In genomic region chr6:160520043-160520904, GRCh38 we compare ENCODE assay signal across 1 cellular context.
TF ChIP-seq lines count a peak whose summit lies in the region.

No MANE protein-coding gene starts in this region.

TF ChIP-seq in HepG2, 621 proteins besides CTCF, POLR2A, EP300 and RAD21 (continued from another document and continues in another):
- TF ChIP-seq, protein P1, sequence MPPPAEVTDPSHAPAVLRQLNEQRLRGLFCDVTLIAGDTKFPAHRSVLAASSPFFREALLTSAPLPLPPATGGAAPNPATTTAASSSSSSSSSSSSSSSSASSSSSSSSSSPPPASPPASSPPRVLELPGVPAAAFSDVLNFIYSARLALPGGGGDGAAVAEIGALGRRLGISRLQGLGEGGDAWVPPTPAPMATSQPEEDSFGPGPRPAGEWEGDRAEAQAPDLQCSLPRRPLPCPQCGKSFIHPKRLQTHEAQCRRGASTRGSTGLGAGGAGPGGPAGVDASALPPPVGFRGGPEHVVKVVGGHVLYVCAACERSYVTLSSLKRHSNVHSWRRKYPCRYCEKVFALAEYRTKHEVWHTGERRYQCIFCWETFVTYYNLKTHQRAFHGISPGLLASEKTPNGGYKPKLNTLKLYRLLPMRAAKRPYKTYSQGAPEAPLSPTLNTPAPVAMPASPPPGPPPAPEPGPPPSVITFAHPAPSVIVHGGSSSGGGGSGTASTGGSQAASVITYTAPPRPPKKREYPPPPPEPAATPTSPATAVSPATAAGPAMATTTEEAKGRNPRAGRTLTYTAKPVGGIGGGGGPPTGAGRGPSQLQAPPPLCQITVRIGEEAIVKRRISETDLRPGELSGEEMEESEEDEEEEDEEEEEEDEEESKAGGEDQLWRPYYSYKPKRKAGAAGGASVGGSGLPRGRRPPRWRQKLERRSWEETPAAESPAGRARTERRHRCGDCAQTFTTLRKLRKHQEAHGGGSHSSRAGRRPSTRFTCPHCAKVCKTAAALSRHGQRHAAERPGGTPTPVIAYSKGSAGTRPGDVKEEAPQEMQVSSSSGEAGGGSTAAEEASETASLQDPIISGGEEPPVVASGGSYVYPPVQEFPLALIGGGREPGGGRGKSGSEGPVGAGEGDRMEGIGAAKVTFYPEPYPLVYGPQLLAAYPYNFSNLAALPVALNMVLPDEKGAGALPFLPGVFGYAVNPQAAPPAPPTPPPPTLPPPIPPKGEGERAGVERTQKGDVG (CRISPR knock-in tag; IDR thresholded peaks at IDR 0.05; ENCODE audit: borderline replicate concordance): peak; percentile 35; the same call in 1 of the 2 replicates
- TF ChIP-seq NFKBIZ (CRISPR knock-in tag; IDR thresholded peaks at IDR 0.05) (no peak), ZNF776 (CRISPR knock-in tag; IDR thresholded peaks at IDR 0.05) (peak; percentile 12; the same call in 1 of the 2 replicates), GPBP1L1 (CRISPR knock-in tag; IDR thresholded peaks at IDR 0.05) (no peak), ZIK1 (CRISPR knock-in tag; IDR thresholded peaks at IDR 0.05; ENCODE audit: borderline replicate concordance, low read depth) (no peak), ZBTB37 (CRISPR knock-in tag; IDR thresholded peaks at IDR 0.05) (no peak), ZNF652 (CRISPR knock-in tag; IDR thresholded peaks at IDR 0.05; ENCODE audit: borderline replicate concordance, low read depth) (no peak), ZBTB8A (CRISPR knock-in tag; IDR thresholded peaks at IDR 0.05; ENCODE audit: borderline replicate concordance, low read depth) (0 out of 2 replicates have a peak, but pooled peaks have one; percentile 52), CC2D1A (CRISPR knock-in tag; IDR thresholded peaks at IDR 0.05) (no peak), ZNF142 (CRISPR knock-in tag; IDR thresholded peaks at IDR 0.05) (peak; percentile 94; the same call in 1 of the 2 replicates), FOXA1 (IDR thresholded peaks at IDR 0.05) (no peak), FOXA1 (CRISPR knock-in tag; IDR thresholded peaks at IDR 0.05) (no peak), KLF6 (CRISPR knock-in tag; IDR thresholded peaks at IDR 0.05) (no peak; the same call in 1 of the 2 replicates), ZNF619 (CRISPR knock-in tag; IDR thresholded peaks at IDR 0.05) (no peak), ZNF383 (CRISPR knock-in tag; IDR thresholded peaks at IDR 0.05; ENCODE audit: borderline replicate concordance) (no peak), KLF13 (CRISPR knock-in tag; IDR thresholded peaks at IDR 0.05) (no peak), MLLT10 (CRISPR knock-in tag; IDR thresholded peaks at IDR 0.05) (no peak), ZNF354B (CRISPR knock-in tag; IDR thresholded peaks at IDR 0.05) (no peak), ATF3 (CRISPR knock-in tag; IDR thresholded peaks at IDR 0.05) (peak; percentile 15; the same call in 1 of the 2 replicates), ZNF253 (CRISPR knock-in tag; IDR thresholded peaks at IDR 0.05; ENCODE audit: borderline replicate concordance) (peak; percentile 66; the same call in 1 of the 2 replicates), THAP7 (CRISPR knock-in tag; IDR thresholded peaks at IDR 0.05) (0 out of 2 replicates have a peak, but pooled peaks have one; percentile 65), PPARG (CRISPR knock-in tag; conservative IDR thresholded peaks at IDR 0.05) (no peak), NFIB (CRISPR knock-in tag; IDR thresholded peaks at IDR 0.05; ENCODE audit: borderline replicate concordance) (no peak), ZBTB1 (CRISPR knock-in tag; IDR thresholded peaks at IDR 0.05; ENCODE audit: borderline replicate concordance) (no peak), REPIN1 (CRISPR knock-in tag; IDR thresholded peaks at IDR 0.05; ENCODE audit: borderline replicate concordance, low read depth) (peak; percentile 74; the same call in 1 of the 2 replicates), PHB2 (IDR thresholded peaks at IDR 0.05; ENCODE audit: partially characterized antibody) (no peak), ZFY (CRISPR knock-in tag; IDR thresholded peaks at IDR 0.05) (peak; percentile 87), ZBTB20 (CRISPR knock-in tag; IDR thresholded peaks at IDR 0.05; ENCODE audit: borderline replicate concordance, low read depth) (peak; percentile 65), ZNF546 (CRISPR knock-in tag; conservative IDR thresholded peaks at IDR 0.05) (no peak), BRF2 (CRISPR knock-in tag; IDR thresholded peaks at IDR 0.05) (no peak), TRAFD1 (CRISPR knock-in tag; IDR thresholded peaks at IDR 0.05; ENCODE audit: borderline replicate concordance) (0 out of 2 replicates have a peak, but pooled peaks have one; percentile 34), SMAD1 (CRISPR knock-in tag; IDR thresholded peaks at IDR 0.05; ENCODE audit: borderline replicate concordance, low read depth) (peak; percentile 68)
- TF ChIP-seq, protein P2, sequence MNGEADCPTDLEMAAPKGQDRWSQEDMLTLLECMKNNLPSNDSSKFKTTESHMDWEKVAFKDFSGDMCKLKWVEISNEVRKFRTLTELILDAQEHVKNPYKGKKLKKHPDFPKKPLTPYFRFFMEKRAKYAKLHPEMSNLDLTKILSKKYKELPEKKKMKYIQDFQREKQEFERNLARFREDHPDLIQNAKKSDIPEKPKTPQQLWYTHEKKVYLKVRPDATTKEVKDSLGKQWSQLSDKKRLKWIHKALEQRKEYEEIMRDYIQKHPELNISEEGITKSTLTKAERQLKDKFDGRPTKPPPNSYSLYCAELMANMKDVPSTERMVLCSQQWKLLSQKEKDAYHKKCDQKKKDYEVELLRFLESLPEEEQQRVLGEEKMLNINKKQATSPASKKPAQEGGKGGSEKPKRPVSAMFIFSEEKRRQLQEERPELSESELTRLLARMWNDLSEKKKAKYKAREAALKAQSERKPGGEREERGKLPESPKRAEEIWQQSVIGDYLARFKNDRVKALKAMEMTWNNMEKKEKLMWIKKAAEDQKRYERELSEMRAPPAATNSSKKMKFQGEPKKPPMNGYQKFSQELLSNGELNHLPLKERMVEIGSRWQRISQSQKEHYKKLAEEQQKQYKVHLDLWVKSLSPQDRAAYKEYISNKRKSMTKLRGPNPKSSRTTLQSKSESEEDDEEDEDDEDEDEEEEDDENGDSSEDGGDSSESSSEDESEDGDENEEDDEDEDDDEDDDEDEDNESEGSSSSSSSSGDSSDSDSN (CRISPR knock-in tag; IDR thresholded peaks at IDR 0.05): peak; percentile 90; the same call in 1 of the 2 replicates
- TF ChIP-seq, protein P3, sequence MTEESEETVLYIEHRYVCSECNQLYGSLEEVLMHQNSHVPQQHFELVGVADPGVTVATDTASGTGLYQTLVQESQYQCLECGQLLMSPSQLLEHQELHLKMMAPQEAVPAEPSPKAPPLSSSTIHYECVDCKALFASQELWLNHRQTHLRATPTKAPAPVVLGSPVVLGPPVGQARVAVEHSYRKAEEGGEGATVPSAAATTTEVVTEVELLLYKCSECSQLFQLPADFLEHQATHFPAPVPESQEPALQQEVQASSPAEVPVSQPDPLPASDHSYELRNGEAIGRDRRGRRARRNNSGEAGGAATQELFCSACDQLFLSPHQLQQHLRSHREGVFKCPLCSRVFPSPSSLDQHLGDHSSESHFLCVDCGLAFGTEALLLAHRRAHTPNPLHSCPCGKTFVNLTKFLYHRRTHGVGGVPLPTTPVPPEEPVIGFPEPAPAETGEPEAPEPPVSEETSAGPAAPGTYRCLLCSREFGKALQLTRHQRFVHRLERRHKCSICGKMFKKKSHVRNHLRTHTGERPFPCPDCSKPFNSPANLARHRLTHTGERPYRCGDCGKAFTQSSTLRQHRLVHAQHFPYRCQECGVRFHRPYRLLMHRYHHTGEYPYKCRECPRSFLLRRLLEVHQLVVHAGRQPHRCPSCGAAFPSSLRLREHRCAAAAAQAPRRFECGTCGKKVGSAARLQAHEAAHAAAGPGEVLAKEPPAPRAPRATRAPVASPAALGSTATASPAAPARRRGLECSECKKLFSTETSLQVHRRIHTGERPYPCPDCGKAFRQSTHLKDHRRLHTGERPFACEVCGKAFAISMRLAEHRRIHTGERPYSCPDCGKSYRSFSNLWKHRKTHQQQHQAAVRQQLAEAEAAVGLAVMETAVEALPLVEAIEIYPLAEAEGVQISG (CRISPR knock-in tag; IDR thresholded peaks at IDR 0.05): peak; percentile 74
